ENCODE assay signal across 9 cellular contexts in the genomic region with DNA sequence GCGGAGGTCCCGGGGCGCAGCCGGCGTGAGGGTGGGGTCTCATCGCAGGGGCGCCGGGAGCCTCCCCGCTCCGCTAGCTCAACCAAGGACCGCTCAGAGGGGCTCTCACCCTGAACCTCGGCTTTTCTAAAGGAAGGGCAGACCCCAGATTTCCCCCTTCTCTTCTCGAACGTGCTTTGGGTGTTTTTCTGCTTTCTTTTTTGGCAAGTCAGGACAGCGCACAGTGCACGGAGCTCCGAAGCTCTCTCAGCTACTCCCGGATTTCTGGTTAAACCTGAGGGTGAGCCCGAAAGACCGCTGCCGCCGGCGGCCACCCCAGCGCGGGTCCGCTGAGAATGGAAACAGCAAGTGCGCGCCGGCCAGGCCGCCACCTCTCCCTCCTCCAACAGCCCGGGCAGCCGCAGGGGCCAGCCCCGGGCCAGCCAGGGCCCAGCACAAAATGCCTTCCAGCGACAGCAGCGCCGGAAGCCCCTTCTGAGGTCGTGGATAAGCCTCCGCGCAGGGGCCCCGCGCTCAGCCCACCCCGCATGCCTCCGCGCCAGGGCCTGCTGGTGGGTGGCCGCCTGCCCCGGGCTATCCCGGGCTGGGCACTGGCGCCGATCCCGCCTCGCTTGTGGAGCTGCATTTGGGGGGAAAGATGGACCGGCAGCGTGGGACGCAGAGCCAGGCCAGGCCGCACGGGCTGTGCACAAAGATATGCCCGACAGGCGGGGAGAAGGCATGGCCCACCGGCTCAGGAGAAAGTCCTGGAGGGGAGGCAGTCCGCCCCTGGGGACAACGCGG. TPM values are rescaled to one million over a fixed set of nuclear protein-coding genes. Genes with fewer than 3 reads are reported as not detected.
DNase-seq lines count a peak whose midpoint lies in the region; ATAC-seq lines count a peak whose summit lies in the region.
"Had no signal": no experiment of that assay in that cellular context is flagged by ENCODE, and none has a peak within 500 bp of the region (broad histone marks: within the 10 kb centered on the region; RNA-seq: fewer than 3 reads in every experiment).

No MANE protein-coding gene starts in this region.

- H3K36me3 ChIP-seq in endocrine pancreas (ENCODE audit: control insufficient read depth, insufficient read depth, low read length) (peaks cover 7% of the 10 kb centered on the region), aorta (ENCODE audit: control insufficient read depth in 1 of 2, insufficient read depth in 2 of 2, low read length in 1 of 2) (peaks cover 0 to 4% of the 10 kb centered on the region in 2 donors)

- intact Hi-C loops in aorta (cut with DNase I): no loop called here

- DNase-seq in stimulated activated CD4-positive, alpha-beta T cell treated with anti-CD3 and anti-CD28 coated beads, Interleukin-4, amount 100 ng/mL, for 1 hour: peak; percentile 8
- no peak for DNase-seq in stimulated activated CD4-positive, alpha-beta T cell treated with anti-CD3 and anti-CD28 coated beads, Interleukin-4, amount 100 ng/mL, for 24 hours
- DNase-seq in aorta (no peak), HPDE6-E6E7 (ENCODE audit: extremely low spot score) (no peak)

- H3K9me3 ChIP-seq in endocrine pancreas (ENCODE audit: control insufficient read depth, low read length): no peaks in the 10 kb centered on the region
- no peaks in the 10 kb centered on the region for H3K9me3 ChIP-seq in mononuclear cell (ENCODE audit: low read depth, low read length)
- no peaks in the 10 kb centered on the region for H3K9me3 ChIP-seq in aorta (ENCODE audit: control insufficient read depth, low read length)

- H3K4me1 ChIP-seq in endocrine pancreas (ENCODE audit: control insufficient read depth, insufficient read depth, low read length) (no peaks in the 10 kb centered on the region), mononuclear cell (ENCODE audit: insufficient read depth, low read length) (peaks cover 17% of the 10 kb centered on the region), aorta (ENCODE audit: control insufficient read depth in 1 of 2, insufficient read depth in 2 of 2, low read length in 2 of 2) (no peaks in the 10 kb centered on the region)

- 2 to 3% methylated on average over 60 to 62 of the region's 62 CpGs for WGBS in aorta, 2 donors

- H3K27me3 ChIP-seq in endocrine pancreas (ENCODE audit: control insufficient read depth, insufficient read depth, low read length): no peaks in the 10 kb centered on the region
- H3K27me3 ChIP-seq in mononuclear cell (ENCODE audit: insufficient read depth, low read length): peaks cover 22% of the 10 kb centered on the region
- no peaks in the 10 kb centered on the region for H3K27me3 ChIP-seq in aorta (ENCODE audit: control insufficient read depth in 1 of 2, insufficient read depth in 2 of 2, low read length in 1 of 2)

- H3K9ac ChIP-seq in endocrine pancreas (ENCODE audit: control insufficient read depth, insufficient read depth, low read length): peak overlapping the region; percentile 35

- peak overlapping the region in 1 of 2 donors; percentile 46 for H3K27ac ChIP-seq in aorta (ENCODE audit: low read depth in 1 of 2, low read length in 2 of 2)

- peak; percentile 49 for ATAC-seq in aorta (ENCODE audit: low FRiP score)
- no peak for ATAC-seq in GM18517 (IDR thresholded peaks at IDR 0.05; ENCODE audit: unreplicated experiment)
- ATAC-seq in GM21717 (IDR thresholded peaks at IDR 0.05; ENCODE audit: unreplicated experiment): no peak

- no peak overlapping the region for H3K4me3 ChIP-seq in endocrine pancreas (ENCODE audit: control insufficient read depth, insufficient read depth, low read length)
- peak overlapping the region; percentile 19 for H3K4me3 ChIP-seq in mononuclear cell (ENCODE audit: low read length)
- peak overlapping the region; percentile 35 to 60 for H3K4me3 ChIP-seq in aorta (ENCODE audit: low read length in 2 of 2)

RNA-seq across cellular contexts. Expression of a gene that starts 8.2 kb away (rescaled TPM):
- total RNA-seq in mononuclear cell: 0.10 TPM
- total RNA-seq in aorta: 1 to 10 TPM; 3.0 to 4.0 TPM
- polyA plus RNA-seq in aorta: 1 to 10 TPM; 1.6 to 1.9 TPM
- total RNA-seq: T-helper 1 cell treated with Interleukin-12 subunit alpha and Interleukin-12 subunit beta and Interleukin-4 antibody, amounts not matched to agents 30 ng/mL and 1 ng/mL, for 36 hours had no signal
